In the genomic region with DNA sequence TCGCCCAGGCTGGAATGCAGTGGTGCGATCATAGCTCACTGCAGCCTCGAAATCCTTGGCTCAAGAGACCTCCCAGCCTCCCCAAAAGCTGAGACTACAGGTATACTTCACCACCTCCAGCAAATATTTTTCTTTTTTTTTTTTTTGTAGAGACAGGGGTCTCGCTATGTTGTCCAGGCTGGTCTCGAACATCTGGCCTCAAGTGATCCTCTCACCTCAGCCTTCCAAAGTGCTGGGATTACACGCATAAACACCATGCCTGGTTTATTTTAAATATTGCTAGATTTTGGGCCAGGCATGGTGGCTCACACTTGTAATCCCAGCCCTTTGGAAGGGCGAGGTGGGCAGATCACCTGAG, we compare ENCODE assay signal across 9 cellular contexts. TPM values are rescaled to one million over a fixed set of nuclear protein-coding genes. Genes with fewer than 3 reads are reported as not detected.
DNase-seq lines count a peak whose midpoint lies in the region; ATAC-seq, FAIRE-seq and TF ChIP-seq lines count a peak whose summit lies in the region.
"Had no signal": no experiment of that assay in that cellular context is flagged by ENCODE, and none has a peak within 500 bp of the region (broad histone marks: within the 10 kb centered on the region; RNA-seq: fewer than 3 reads in every experiment).

No MANE protein-coding gene starts in this region.

- intact Hi-C loops in HepG2 (cut with micrococcal nuclease; ENCODE audit: unreplicated experiment) = no loop called here
- intact Hi-C loops in tibial artery (cut with DNase I; ENCODE audit: low total_unique reads) = loop anchor here (5.0 kb wide), 1 partner anchor 34 kb away; no protein-coding TSS in a partner anchor

- ATAC-seq in HepG2 (no peak), GM18867 (IDR thresholded peaks at IDR 0.05; ENCODE audit: unreplicated experiment) (no peak), GM21381 (IDR thresholded peaks at IDR 0.05; ENCODE audit: unreplicated experiment) (no peak), GM19452 (IDR thresholded peaks at IDR 0.05; ENCODE audit: unreplicated experiment) (no peak)

- H4K20me1 ChIP-seq in astrocyte (ENCODE audit: insufficient read depth, low read length) (peaks cover 4% of the 10 kb centered on the region), HepG2 (ENCODE audit: insufficient read depth, low read length) (no peaks in the 10 kb centered on the region)

- H3K4me3 ChIP-seq in HFF-Myc (replicated peaks; ENCODE audit: low read depth, low read length) = peak overlapping the region; percentile 26
- H3K4me3 ChIP-seq in astrocyte (ENCODE audit: insufficient read depth, low read depth, low read length) = peak overlapping the region; percentile 26
- peak overlapping the region; percentile 42 to 81 (median 59) for H3K4me3 ChIP-seq in HepG2 (replicated peaks in 1 of 3; ENCODE audit: insufficient read depth in 1 of 3, low read depth in 2 of 3, low read length in 3 of 3)
- H3K4me3 ChIP-seq in tibial artery = peak overlapping the region; percentile 50 to 56

- H3K36me3 Mint-ChIP-seq in astrocyte (ENCODE audit: low read depth, unreplicated experiment) = peaks cover 3% of the 10 kb centered on the region

- H3K27ac ChIP-seq in astrocyte (ENCODE audit: low read depth, low read length) = no peak overlapping the region
- H3K27ac ChIP-seq in HepG2 (ENCODE audit: extremely low read length, insufficient read depth, low read length) = peak overlapping the region; percentile 95
- H3K27ac ChIP-seq in tibial artery = peak overlapping the region; percentile 87 to 88

- TF ChIP-seq EP300 in HepG2 (IDR thresholded peaks at IDR 0.05; ENCODE audit: low read depth in 2 of 2, low read length in 2 of 2) (no peak), HepG2 (CRISPR knock-in tag; IDR thresholded peaks at IDR 0.05; ENCODE audit: borderline replicate concordance) (no peak)

- FAIRE-seq in astrocyte (lab: Jason Lieb, UNC) (no peak), HepG2 (lab: Jason Lieb, UNC) (no peak)

- TF ChIP-seq CTCF in HFF-Myc (IDR thresholded peaks at IDR 0.05; ENCODE audit: low read depth, low read length, missing control alignments) (no peak), astrocyte (IDR thresholded peaks at IDR 0.05; ENCODE audit: insufficient read depth, low read depth, low read length) (no peak), HepG2 (CRISPR knock-in tag; IDR thresholded peaks at IDR 0.05) (no peak), tibial artery (IDR thresholded peaks at IDR 0.05) (no peak)

- no peaks in the 10 kb centered on the region for H3K9me3 Mint-ChIP-seq in astrocyte (ENCODE audit: unreplicated experiment)
- H3K9me3 Mint-ChIP-seq: activated naive CD4-positive, alpha-beta T cell treated with anti-CD3 and anti-CD28 coated beads for 36 hours had no signal

- in situ Hi-C loops in HepG2 (cut with HindIII; ENCODE audit: extremely low pct_ligation_motif_present, low pct_unique_long_range_greater_than_20kb) = no loop called here

- H3K27me3 Mint-ChIP-seq in astrocyte (ENCODE audit: low read depth, unreplicated experiment) = no peaks in the 10 kb centered on the region

- no peak overlapping the region for H3K4me3 Mint-ChIP-seq in astrocyte (ENCODE audit: unreplicated experiment)
- H3K4me3 Mint-ChIP-seq: activated naive CD4-positive, alpha-beta T cell treated with anti-CD3 and anti-CD28 coated beads for 36 hours had no signal

- H3K9me3 ChIP-seq in astrocyte (ENCODE audit: insufficient read depth, low read depth, low read length) (no peaks in the 10 kb centered on the region), HepG2 (ENCODE audit: low read length) (no peaks in the 10 kb centered on the region), tibial artery (no peaks in the 10 kb centered on the region)
- H3K9me3 ChIP-seq: MG63 had no signal

- peaks cover 9% of the 10 kb centered on the region for H3K4me1 Mint-ChIP-seq in astrocyte (ENCODE audit: low read depth, unreplicated experiment)

- H3K4me1 ChIP-seq in astrocyte (ENCODE audit: insufficient read depth, low read length) (peaks cover 33% of the 10 kb centered on the region), HepG2 (ENCODE audit: insufficient read depth, low read length) (peaks cover 47% of the 10 kb centered on the region), tibial artery (peaks cover 0 to 25% (median 16%) of the 10 kb centered on the region in 4 donors)

- DNase-seq in HFF-Myc (ENCODE audit: extremely low read depth, low read depth) (no peak), astrocyte (ENCODE audit: low read depth) (no peak), HepG2 (ENCODE audit: low spot score) (no peak), tibial artery (no peak)

- no peak for TF ChIP-seq RAD21 in HepG2 (CRISPR knock-in tag; IDR thresholded peaks at IDR 0.05)

- peak overlapping the region; percentile 79 for H3K4me2 ChIP-seq in astrocyte (ENCODE audit: low read length)
- H3K4me2 ChIP-seq in HepG2 (ENCODE audit: low read depth, low read length) = peak overlapping the region; percentile 79

- H3K27ac Mint-ChIP-seq in astrocyte (ENCODE audit: unreplicated experiment) = no peak overlapping the region
- H3K27ac Mint-ChIP-seq: activated naive CD4-positive, alpha-beta T cell treated with anti-CD3 and anti-CD28 coated beads for 36 hours had no signal

- H2AFZ ChIP-seq in astrocyte (ENCODE audit: low read depth, low read length) = peak overlapping the region; percentile 18
- H2AFZ ChIP-seq in HepG2 (ENCODE audit: low read length) = no peak overlapping the region

- POLR2A ChIA-PET in HepG2 (lab: Yijun Ruan, JAX) = interaction anchor here (0.6 to 6.6 kb wide), 7 partner anchors 15 to 41 kb away, joined by 3 to 199 read pairs (median 6); a partner anchor contains a TSS

- CTCF ChIA-PET in HepG2 (lab: Yijun Ruan, JAX; ENCODE audit: low intra/inter-chr PET ratio, low total read pairs) = interaction anchor here (2.2 kb wide), 1 partner anchor 35 kb away, joined by 21 read pairs; no protein-coding TSS in a partner anchor

- 46% methylated on average over 7 of the region's 7 CpGs for WGBS in HepG2 (ENCODE audit: low lambda C conversion rate)

- no peaks in the 10 kb centered on the region for H3K27me3 ChIP-seq in astrocyte (ENCODE audit: insufficient read depth, low read length)
- H3K27me3 ChIP-seq in HepG2 (ENCODE audit: control insufficient read depth in 1 of 2, insufficient read depth in 2 of 2, low read length in 2 of 2) = no peaks in the 10 kb centered on the region
- H3K27me3 ChIP-seq in tibial artery = no peaks in the 10 kb centered on the region
- H3K27me3 ChIP-seq: MG63 had no signal

- TF ChIP-seq POLR2A in HepG2 (IDR thresholded peaks at IDR 0.05; ENCODE audit: insufficient read depth in 1 of 2, low read depth in 2 of 2, low read length in 2 of 2) = no peak

- no peaks in the 10 kb centered on the region for H3K79me2 ChIP-seq in astrocyte (ENCODE audit: insufficient read depth, low read length)
- H3K79me2 ChIP-seq in HepG2 (ENCODE audit: insufficient read depth, low read length) = no peaks in the 10 kb centered on the region

- H3K9ac ChIP-seq in astrocyte (ENCODE audit: low read length) = peak overlapping the region; percentile 6
- peak overlapping the region; percentile 46 for H3K9ac ChIP-seq in HepG2 (ENCODE audit: insufficient read depth, low read depth, low read length)

- no TSS peak for BruUV-seq in HepG2 (replicated peaks; lab: Mats Ljungman, UMichigan)

- H3K36me3 ChIP-seq in astrocyte (ENCODE audit: insufficient read depth, low read length) = peaks cover 1% of the 10 kb centered on the region
- peaks cover 0 to 3% of the 10 kb centered on the region in 2 experiments; a peak in 1 of 5 replicates for H3K36me3 ChIP-seq in HepG2 (replicated peaks in 1 of 2; ENCODE audit: control insufficient read depth in 1 of 2, insufficient read depth in 2 of 2, low read length in 2 of 2)
- H3K36me3 ChIP-seq in tibial artery = peaks cover 0 to 16% (median 5%) of the 10 kb centered on the region in 3 donors

RNA-seq across cellular contexts. Expression of a gene that starts 26.7 kb away (rescaled TPM):
- 1,171 and 1,214 TPM in 2 replicates for total RNA-seq in astrocyte
- total RNA-seq in HepG2 (2016; rRNA removed; fragmentation: Illumina TruSeq; extraction: Trizol) = 805 and 1,167 TPM in 2 replicates
- total RNA-seq in HepG2 (2016; cell fraction: cytosol; rRNA removed; fragmentation: Illumina TruSeq; extraction: Trizol; ENCODE audit: low read depth) = 330 and 384 TPM in 2 replicates
- 802 and 1,160 TPM in 2 replicates for total RNA-seq in HepG2 (2016; cell fraction: insoluble cytoplasmic fraction; rRNA removed; fragmentation: Illumina TruSeq; extraction: Trizol)
- 388 and 438 TPM in 2 replicates for total RNA-seq in HepG2 (2016; cell fraction: membrane; rRNA removed; fragmentation: Illumina TruSeq; extraction: Trizol)
- total RNA-seq in HepG2 (2016; cell fraction: nucleus; rRNA removed; fragmentation: Illumina TruSeq; extraction: Trizol) = 473 and 495 TPM in 2 replicates
- 1,432 and 1,529 TPM in 2 replicates for polyA plus RNA-seq in HepG2 (2011; rRNA removed)
- 1,350 and 1,708 TPM in 2 replicates for polyA plus RNA-seq in HepG2 (2011; cell fraction: cytosol; rRNA removed)
- polyA plus RNA-seq in HepG2 (2011; cell fraction: nucleus; rRNA removed) = 541 and 721 TPM in 2 replicates
- 920 and 1,315 TPM in 2 replicates for polyA plus RNA-seq in HepG2 (2012)
- 299 and 343 TPM in 2 replicates for polyA plus RNA-seq in HepG2 (2016; cell fraction: cytosol; fragmentation: Illumina TruSeq; extraction: Trizol; ENCODE audit: low read depth)
- 1,055 and 1,063 TPM in 2 replicates for polyA plus RNA-seq in HepG2 (2016; cell fraction: insoluble cytoplasmic fraction; fragmentation: Illumina TruSeq; extraction: Trizol; ENCODE audit: low read depth)
- polyA plus RNA-seq in HepG2 (2016; cell fraction: membrane; fragmentation: Illumina TruSeq; extraction: Trizol; ENCODE audit: low read depth) = 279 and 340 TPM in 2 replicates
- 688 and 691 TPM in 2 replicates for polyA plus RNA-seq in HepG2 (2016; cell fraction: nucleus; fragmentation: Illumina TruSeq; extraction: Trizol; ENCODE audit: insufficient read depth, low read depth)
- polyA minus RNA-seq in HepG2 (2011; rRNA and poly(A)+ RNA removed; ENCODE audit: low replicate concordance) = 531 and 665 TPM in 2 replicates
- polyA minus RNA-seq in HepG2 (2011; cell fraction: cytosol; rRNA and poly(A)+ RNA removed) = 412 and 617 TPM in 2 replicates
- 99.5 and 162 TPM in 2 replicates for polyA minus RNA-seq in HepG2 (2011; cell fraction: nucleus; rRNA and poly(A)+ RNA removed)

RNA-seq across cellular contexts. Expression of a gene that starts 47.8 kb away (rescaled TPM):
- total RNA-seq in astrocyte (19.6 and 21.1 TPM in 2 replicates), HepG2 (2016; rRNA removed; fragmentation: Illumina TruSeq; extraction: Trizol) (19.4 and 20.9 TPM in 2 replicates)
- 3.8 and 4.4 TPM in 2 replicates for total RNA-seq in HepG2 (2016; cell fraction: cytosol; rRNA removed; fragmentation: Illumina TruSeq; extraction: Trizol; ENCODE audit: low read depth)
- 14.2 and 21.8 TPM in 2 replicates for total RNA-seq in HepG2 (2016; cell fraction: insoluble cytoplasmic fraction; rRNA removed; fragmentation: Illumina TruSeq; extraction: Trizol)
- total RNA-seq in HepG2 (2016; cell fraction: membrane; rRNA removed; fragmentation: Illumina TruSeq; extraction: Trizol) = 8.0 TPM in 2 replicates
- 18.7 and 19.6 TPM in 2 replicates for total RNA-seq in HepG2 (2016; cell fraction: nucleus; rRNA removed; fragmentation: Illumina TruSeq; extraction: Trizol)
- polyA plus RNA-seq in HepG2 (2011; rRNA removed) = 6.0 and 7.6 TPM in 2 replicates
- 3.9 and 5.3 TPM in 2 replicates for polyA plus RNA-seq in HepG2 (2011; cell fraction: cytosol; rRNA removed)
- 26.9 and 32.7 TPM in 2 replicates for polyA plus RNA-seq in HepG2 (2011; cell fraction: nucleus; rRNA removed)
- polyA plus RNA-seq in HepG2 (2012) = 7.8 and 12.7 TPM in 2 replicates
- polyA plus RNA-seq in HepG2 (2016; cell fraction: cytosol; fragmentation: Illumina TruSeq; extraction: Trizol; ENCODE audit: low read depth) = 1.3 TPM in 2 replicates
- polyA plus RNA-seq in HepG2 (2016; cell fraction: insoluble cytoplasmic fraction; fragmentation: Illumina TruSeq; extraction: Trizol; ENCODE audit: low read depth) = 13.2 and 17.5 TPM in 2 replicates
- 2.9 and 3.7 TPM in 2 replicates for polyA plus RNA-seq in HepG2 (2016; cell fraction: membrane; fragmentation: Illumina TruSeq; extraction: Trizol; ENCODE audit: low read depth)
- 36.0 and 38.0 TPM in 2 replicates for polyA plus RNA-seq in HepG2 (2016; cell fraction: nucleus; fragmentation: Illumina TruSeq; extraction: Trizol; ENCODE audit: insufficient read depth, low read depth)
- polyA minus RNA-seq in HepG2 (2011; rRNA and poly(A)+ RNA removed; ENCODE audit: low replicate concordance) = 23.1 and 33.6 TPM in 2 replicates
- 9.8 and 11.1 TPM in 2 replicates for polyA minus RNA-seq in HepG2 (2011; cell fraction: cytosol; rRNA and poly(A)+ RNA removed)
- 11.6 and 13.4 TPM in 2 replicates for polyA minus RNA-seq in HepG2 (2011; cell fraction: nucleus; rRNA and poly(A)+ RNA removed)

RNA-seq across cellular contexts. Expression of a gene that starts 52.3 kb away (rescaled TPM):
- 3.1 and 3.6 TPM in 2 replicates for total RNA-seq in astrocyte
- 17.6 and 21.1 TPM in 2 replicates for total RNA-seq in HepG2 (2016; rRNA removed; fragmentation: Illumina TruSeq; extraction: Trizol)
- total RNA-seq in HepG2 (2016; cell fraction: cytosol; rRNA removed; fragmentation: Illumina TruSeq; extraction: Trizol; ENCODE audit: low read depth) = 5.0 and 5.2 TPM in 2 replicates
- total RNA-seq in HepG2 (2016; cell fraction: insoluble cytoplasmic fraction; rRNA removed; fragmentation: Illumina TruSeq; extraction: Trizol) = 16.5 and 21.3 TPM in 2 replicates
- 14.9 and 15.7 TPM in 2 replicates for total RNA-seq in HepG2 (2016; cell fraction: membrane; rRNA removed; fragmentation: Illumina TruSeq; extraction: Trizol)
- 15.9 and 20.4 TPM in 2 replicates for total RNA-seq in HepG2 (2016; cell fraction: nucleus; rRNA removed; fragmentation: Illumina TruSeq; extraction: Trizol)
- polyA plus RNA-seq in HepG2 (2011; rRNA removed) = 6.4 and 7.5 TPM in 2 replicates
- polyA plus RNA-seq in HepG2 (2011; cell fraction: cytosol; rRNA removed) = 6.3 and 6.6 TPM in 2 replicates
- polyA plus RNA-seq in HepG2 (2011; cell fraction: nucleus; rRNA removed) = 2.9 and 3.0 TPM in 2 replicates
- polyA plus RNA-seq in HepG2 (2012) = 6.1 and 7.2 TPM in 2 replicates
- 4.9 and 5.3 TPM in 2 replicates for polyA plus RNA-seq in HepG2 (2016; cell fraction: cytosol; fragmentation: Illumina TruSeq; extraction: Trizol; ENCODE audit: low read depth)
- polyA plus RNA-seq in HepG2 (2016; cell fraction: insoluble cytoplasmic fraction; fragmentation: Illumina TruSeq; extraction: Trizol; ENCODE audit: low read depth) = 13.2 and 14.3 TPM in 2 replicates
- polyA plus RNA-seq in HepG2 (2016; cell fraction: membrane; fragmentation: Illumina TruSeq; extraction: Trizol; ENCODE audit: low read depth) = 9.2 TPM in 2 replicates
- polyA plus RNA-seq in HepG2 (2016; cell fraction: nucleus; fragmentation: Illumina TruSeq; extraction: Trizol; ENCODE audit: insufficient read depth, low read depth) = 20.9 and 21.2 TPM in 2 replicates
- polyA minus RNA-seq in HepG2 (2011; rRNA and poly(A)+ RNA removed; ENCODE audit: low replicate concordance) = 14.9 and 34.8 TPM in 2 replicates
- 10.7 and 11.1 TPM in 2 replicates for polyA minus RNA-seq in HepG2 (2011; cell fraction: cytosol; rRNA and poly(A)+ RNA removed)
- 5.8 and 6.5 TPM in 2 replicates for polyA minus RNA-seq in HepG2 (2011; cell fraction: nucleus; rRNA and poly(A)+ RNA removed)
